Comparison of ENCODE assay signal across 10 cellular contexts in the genomic region with DNA sequence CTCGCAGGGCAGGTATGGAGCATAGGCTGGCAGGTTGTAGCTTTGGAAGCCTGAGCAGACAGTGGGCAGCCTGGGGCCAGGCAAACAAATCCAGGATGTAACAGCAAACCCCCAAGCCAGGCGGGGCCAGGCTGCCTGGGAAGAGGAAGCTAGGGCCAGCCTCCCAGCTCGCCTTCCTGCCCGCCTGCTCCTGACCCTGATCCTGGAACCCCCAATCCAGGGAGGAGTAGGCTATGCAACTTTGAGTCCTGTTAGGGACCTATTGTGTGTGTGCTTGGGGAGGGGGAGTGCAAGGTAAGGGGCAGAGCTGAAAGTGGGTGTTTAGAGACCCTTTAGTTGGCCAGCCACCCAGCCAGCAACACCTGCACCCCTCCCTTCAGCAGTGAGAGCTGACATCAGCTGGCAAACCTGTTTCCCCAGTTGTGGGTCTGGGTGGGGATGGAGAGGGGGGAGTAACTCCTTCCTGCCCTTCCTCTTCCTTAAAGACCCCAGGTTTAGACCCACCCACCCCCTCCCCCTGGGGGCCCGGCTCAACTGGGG. TPM values are rescaled to one million over a fixed set of nuclear protein-coding genes. Genes with fewer than 3 reads are reported as not detected.
DNase-seq lines count a peak whose midpoint lies in the region; ATAC-seq and TF ChIP-seq lines count a peak whose summit lies in the region.
"Had no signal": no experiment of that assay in that cellular context is flagged by ENCODE, and none has a peak within 500 bp of the region (broad histone marks: within the 10 kb centered on the region; RNA-seq: fewer than 3 reads in every experiment).

No MANE protein-coding gene starts in this region.

- H3K9me3 ChIP-seq in right lobe of liver: no peaks in the 10 kb centered on the region
- no peaks in the 10 kb centered on the region for H3K9me3 ChIP-seq in upper lobe of right lung

- TF ChIP-seq POLR2A in right lobe of liver (IDR thresholded peaks at IDR 0.05): no peak

- H3K27ac Mint-ChIP-seq in activated T-cell treated with anti-CD3 and anti-CD28 coated beads, Interleukin-2, amount 50 U/mL, for 24 hours: peak overlapping the region; percentile 44
- H3K27ac Mint-ChIP-seq in central memory CD8-positive, alpha-beta T cell (ENCODE audit: low read depth): peak overlapping the region; percentile 92

- intact Hi-C loops in right lobe of liver (cut with DNase I): no loop called here
- intact Hi-C loops in upper lobe of right lung (cut with DNase I): no loop called here

- DNase-seq in activated T-cell treated with anti-CD3 and anti-CD28 coated beads, Interleukin-2, amount 50 U/mL, for 24 hours: no peak
- DNase-seq in activated T-cell treated with anti-CD3 and anti-CD28 coated beads for 4 hours (no peak), right lobe of liver (peak in 2 of 3 donors; percentile 42 to 63), upper lobe of right lung (peak; percentile 78), NCI-H1048 (lab: John Stamatoyannopoulos, UW) (no peak)
- no peak for DNase-seq in central memory CD8-positive, alpha-beta T cell (ENCODE audit: low spot score in 2 of 2)
- DNase-seq: NCI-H187; stimulated activated CD4-positive, alpha-beta T cell treated with anti-CD3 and anti-CD28 coated beads, Interleukin-2, amount 100 ng/mL, for 24 hours had no signal

- H3K4me1 ChIP-seq in right lobe of liver (peaks cover 0 to 9% (median 0%) of the 10 kb centered on the region in 4 donors), upper lobe of right lung (peaks cover 45% of the 10 kb centered on the region)

- H3K27ac ChIP-seq in right lobe of liver (peak overlapping the region in 2 of 3 donors; percentile 55 to 65), upper lobe of right lung (peak overlapping the region; percentile 53)

- H3K27me3 ChIP-seq in right lobe of liver (no peaks in the 10 kb centered on the region), upper lobe of right lung (no peaks in the 10 kb centered on the region)

- 0% methylated on average over 1 of the region's 5 CpGs for WGBS in right lobe of liver (ENCODE audit: insufficient coverage, low coverage, low lambda C conversion rate, missing lambda C conversion rate)

- H3K27me3 Mint-ChIP-seq in activated T-cell treated with anti-CD3 and anti-CD28 coated beads, Interleukin-2, amount 50 U/mL, for 24 hours: no peaks in the 10 kb centered on the region
- H3K27me3 Mint-ChIP-seq in central memory CD8-positive, alpha-beta T cell: no peaks in the 10 kb centered on the region

- H3K4me3 Mint-ChIP-seq in activated T-cell treated with anti-CD3 and anti-CD28 coated beads, Interleukin-2, amount 50 U/mL, for 24 hours: peak overlapping the region; percentile 87
- H3K4me3 Mint-ChIP-seq in central memory CD8-positive, alpha-beta T cell: peak overlapping the region; percentile 85

- H3K9me3 Mint-ChIP-seq in activated T-cell treated with anti-CD3 and anti-CD28 coated beads, Interleukin-2, amount 50 U/mL, for 24 hours: no peaks in the 10 kb centered on the region
- H3K9me3 Mint-ChIP-seq in central memory CD8-positive, alpha-beta T cell: no peaks in the 10 kb centered on the region

- peaks cover 75% of the 10 kb centered on the region for H3K4me1 Mint-ChIP-seq in activated T-cell treated with anti-CD3 and anti-CD28 coated beads, Interleukin-2, amount 50 U/mL, for 24 hours (ENCODE audit: low read depth)
- peaks cover 76% of the 10 kb centered on the region for H3K4me1 Mint-ChIP-seq in central memory CD8-positive, alpha-beta T cell

- peaks cover 32% of the 10 kb centered on the region for H3K36me3 Mint-ChIP-seq in activated T-cell treated with anti-CD3 and anti-CD28 coated beads, Interleukin-2, amount 50 U/mL, for 24 hours (ENCODE audit: low read depth)
- peaks cover 12% of the 10 kb centered on the region for H3K36me3 Mint-ChIP-seq in central memory CD8-positive, alpha-beta T cell (ENCODE audit: insufficient read depth)

- H3K4me3 ChIP-seq in right lobe of liver (no peak overlapping the region), upper lobe of right lung (peak overlapping the region; percentile 78)

- no peak for TF ChIP-seq CTCF in right lobe of liver (IDR thresholded peaks at IDR 0.05)
- TF ChIP-seq CTCF in upper lobe of right lung (IDR thresholded peaks at IDR 0.05): no peak

- H3K36me3 ChIP-seq in right lobe of liver (no peaks in the 10 kb centered on the region), upper lobe of right lung (no peaks in the 10 kb centered on the region)

- no peak for ATAC-seq in central memory CD8-positive, alpha-beta T cell (replicated peaks; ENCODE audit: extremely low read depth, poor library complexity, severe bottlenecking)
- ATAC-seq in right lobe of liver: peak in 1 of 4 donors; percentile 6
- peak; percentile 2 for ATAC-seq in upper lobe of right lung
- ATAC-seq in GM18867 (IDR thresholded peaks at IDR 0.05; ENCODE audit: unreplicated experiment): no peak
- no peak for ATAC-seq in GM18907 (IDR thresholded peaks at IDR 0.05; ENCODE audit: unreplicated experiment)

RNA-seq across cellular contexts. Expression of a gene that starts 2.5 kb away (rescaled TPM):
- 10 to 100 TPM in 5 of 6 experiments, 1 to 10 TPM in 1; 8.9 to 11.7 (median 10.8) TPM for total RNA-seq in right lobe of liver
- 116 TPM for total RNA-seq in upper lobe of right lung

RNA-seq across cellular contexts. Expression of a gene that starts 5.5 kb away (rescaled TPM):
- total RNA-seq in right lobe of liver: 10 to 100 TPM; 14.6 to 24.2 (median 17.0) TPM
- total RNA-seq in upper lobe of right lung: 42.1 TPM

Comparison
In these comparisons a context has a peak if more than half of its experiments do, and no peak if none do; other contexts are left out.
1. DNase-seq: peak in right lobe of liver (2 of 3) and upper lobe of right lung (single experiment); none in activated T-cell treated with anti-CD3 and anti-CD28 coated beads, Interleukin-2, amount 50 U/mL, for 24 hours (single experiment), activated T-cell treated with anti-CD3 and anti-CD28 coated beads for 4 hours (single experiment), central memory CD8-positive, alpha-beta T cell (0 of 2) and NCI-H1048 (single experiment).